1 cellular context compared by ENCODE assay signal in genomic region chr6:167092672-167093339, GRCh38.
TF ChIP-seq lines count a peak whose summit lies in the region.

No MANE protein-coding gene starts in this region.

TF ChIP-seq in SK-N-SH treated with all-trans-retinoic acid at 6 μM for 48 hours, 23 proteins besides CTCF, POLR2A, EP300 and RAD21 (continued from another document):
- TF ChIP-seq ZNF8 (CRISPR knock-in tag; IDR thresholded peaks at IDR 0.05) = no peak
- TF ChIP-seq ZFP30 (CRISPR knock-in tag; IDR thresholded peaks at IDR 0.05) = no peak
- no peak for TF ChIP-seq ZFP3 (CRISPR knock-in tag; IDR thresholded peaks at IDR 0.05)
- no peak for TF ChIP-seq PATZ1 (CRISPR knock-in tag; IDR thresholded peaks at IDR 0.05; ENCODE audit: borderline replicate concordance)
- no peak for TF ChIP-seq POU6F1 (CRISPR knock-in tag; IDR thresholded peaks at IDR 0.05; ENCODE audit: borderline replicate concordance, low read depth)
- no peak for TF ChIP-seq ESRRG (CRISPR knock-in tag; IDR thresholded peaks at IDR 0.05)
